ENCODE assay signal across 12 cellular contexts in the genomic region with DNA sequence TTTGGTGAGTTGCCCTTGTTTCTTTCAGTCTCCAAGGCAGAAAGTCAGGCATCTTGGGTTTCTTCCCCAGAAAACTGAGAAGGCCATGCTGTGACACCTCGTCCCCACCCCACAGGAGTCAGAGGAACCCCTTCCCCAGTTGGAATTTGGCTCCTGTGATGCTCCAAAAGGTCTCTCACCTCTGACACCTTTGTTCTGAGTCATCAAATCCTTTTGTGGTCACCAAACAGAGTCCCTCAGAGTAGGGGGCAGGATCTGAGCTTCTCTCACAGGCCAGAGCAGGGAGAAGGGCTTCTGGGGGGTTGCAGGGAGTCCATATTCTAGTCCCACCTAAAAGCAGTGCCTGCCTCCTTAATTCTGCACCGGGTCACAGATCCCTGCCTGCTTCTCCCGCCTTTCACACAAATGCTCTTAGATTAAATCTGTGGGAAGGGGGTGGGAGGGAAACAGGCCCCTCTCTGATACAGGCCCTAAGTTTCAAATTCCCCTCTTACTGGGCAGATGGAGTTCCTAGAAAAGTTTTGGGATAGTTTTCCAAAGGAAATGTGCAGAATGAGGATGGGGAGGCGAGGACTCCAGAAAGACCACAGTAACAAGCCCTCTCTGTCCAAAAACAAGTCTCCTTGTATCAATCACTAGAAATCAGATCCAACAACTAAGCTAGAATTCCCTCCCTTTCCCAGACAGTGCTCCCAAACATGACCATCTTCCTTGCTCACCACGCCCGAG. TPM values are rescaled to one million over a fixed set of nuclear protein-coding genes. Genes with fewer than 3 reads are reported as not detected.
A peak's percentile ranks its signal among the peaks of the same experiment; 100 is the strongest.
DNase-seq lines count a peak whose midpoint lies in the region; ATAC-seq and TF ChIP-seq lines count a peak whose summit lies in the region.
"Had no signal": no experiment of that assay in that cellular context is flagged by ENCODE, and none has a peak within 500 bp of the region (broad histone marks: within the 10 kb centered on the region; RNA-seq: fewer than 3 reads in every experiment).

No MANE protein-coding gene starts in this region.

- no peaks in the 10 kb centered on the region for H3K9me3 Mint-ChIP-seq in activated naive CD4-positive, alpha-beta T cell treated with anti-CD3 and anti-CD28 coated beads, Interleukin-2, amount 10 ng/mL, durations not matched to agents 7 days and 5 days

- H3K9me2 ChIP-seq in PC-3 (replicated peaks; ENCODE audit: low read length), result no peaks in the 10 kb centered on the region

- H3K4me1 ChIP-seq in NT2/D1 (ENCODE audit: insufficient read depth, insufficient read length) (peaks cover 10% of the 10 kb centered on the region), iPS-18a (ENCODE audit: control insufficient read depth, low read depth, low read length) (no peaks in the 10 kb centered on the region), spleen (peaks cover 18 to 79% (median 48%) of the 10 kb centered on the region in 6 donors), PC-3 (ENCODE audit: insufficient read depth, low read length) (peaks cover 12% of the 10 kb centered on the region; the same call in 1 of the 2 replicates)

- peaks cover 28% of the 10 kb centered on the region for H3K4me1 Mint-ChIP-seq in activated naive CD4-positive, alpha-beta T cell treated with anti-CD3 and anti-CD28 coated beads, Interleukin-2, amount 10 ng/mL, durations not matched to agents 7 days and 5 days

- no peak overlapping the region for H3K4me2 ChIP-seq in PC-3 (ENCODE audit: low read length)

- CTCF ChIA-PET in activated naive CD4-positive, alpha-beta T cell treated with anti-CD3 and anti-CD28 coated beads, Interleukin-2, amount 10 ng/mL, durations not matched to agents 7 days and 5 days (lab: Charles Lee), result interaction anchor here (0.9 to 2.7 kb wide), 4 partner anchors 19 to 68 kb away, joined by 4 to 19 read pairs (median 8); a partner anchor contains a TSS
- CTCF ChIA-PET in PC-3 (lab: Charles Lee), result no interaction called here

- ATAC-seq in PC-3, result no peak
- no peak for ATAC-seq in HG02870 (IDR thresholded peaks at IDR 0.05; ENCODE audit: unreplicated experiment)

- POLR2A ChIA-PET in PC-3 (lab: Charles Lee; ENCODE audit: unreplicated experiment), result interaction anchor here (0.7 kb wide), 1 partner anchor 197 kb away, joined by 11 read pairs; no protein-coding TSS in a partner anchor

- TF ChIP-seq CTCF in spleen (IDR thresholded peaks at IDR 0.05 in 8 of 11, conservative IDR thresholded peaks at IDR 0.05 in 3 of 11) (no peak), PC-3 (conservative IDR thresholded peaks at IDR 0.05; ENCODE audit: low read depth, low read length) (no peak)

- H3K4me3 Mint-ChIP-seq in activated naive CD4-positive, alpha-beta T cell treated with anti-CD3 and anti-CD28 coated beads, Interleukin-2, amount 10 ng/mL, durations not matched to agents 7 days and 5 days, result peak overlapping the region; percentile 32

- H3K27ac Mint-ChIP-seq in activated naive CD4-positive, alpha-beta T cell treated with anti-CD3 and anti-CD28 coated beads, Interleukin-2, amount 10 ng/mL, durations not matched to agents 7 days and 5 days, result no peak overlapping the region

- intact Hi-C loops in spleen (cut with DNase I; ENCODE audit: low total_unique reads) (no loop called here), PC-3 (cut with micrococcal nuclease) (no loop called here)

- H3K9ac ChIP-seq in NT2/D1 (ENCODE audit: insufficient read length, low read depth) (peak overlapping the region; percentile 50), iPS-18a (ENCODE audit: low read length) (no peak overlapping the region), PC-3 (ENCODE audit: low read length) (no peak overlapping the region)

- peaks cover 52% of the 10 kb centered on the region for H3K27me3 ChIP-seq in NT2/D1 (ENCODE audit: insufficient read depth, insufficient read length)
- peaks cover 76% of the 10 kb centered on the region for H3K27me3 ChIP-seq in iPS-18a (ENCODE audit: control insufficient read depth, insufficient read depth, low read length)
- H3K27me3 ChIP-seq in spleen (replicated peaks in 1 of 7), result peaks cover 0 to 35% (median 8%) of the 10 kb centered on the region in 7 donors
- peaks cover 14% of the 10 kb centered on the region for H3K27me3 ChIP-seq in PC-3 (ENCODE audit: low read length)

- H4K20me1 ChIP-seq in PC-3 (ENCODE audit: low read length), result no peaks in the 10 kb centered on the region

- H3K27me3 Mint-ChIP-seq in activated naive CD4-positive, alpha-beta T cell treated with anti-CD3 and anti-CD28 coated beads, Interleukin-2, amount 10 ng/mL, durations not matched to agents 7 days and 5 days, result peaks cover 85% of the 10 kb centered on the region

- peaks cover 6% of the 10 kb centered on the region for H3K36me3 Mint-ChIP-seq in activated naive CD4-positive, alpha-beta T cell treated with anti-CD3 and anti-CD28 coated beads, Interleukin-2, amount 10 ng/mL, durations not matched to agents 7 days and 5 days

- H3K79me2 ChIP-seq in PC-3 (ENCODE audit: low read length), result no peaks in the 10 kb centered on the region

- no TSS peak for BruUV-seq in PC-3 (replicated peaks; lab: Mats Ljungman, UMichigan)

- no peak overlapping the region for H2AFZ ChIP-seq in PC-3 (ENCODE audit: low read length)

- H3K4me3 ChIP-seq in NT2/D1 (ENCODE audit: insufficient read length, low read depth) (no peak overlapping the region), iPS-18a (ENCODE audit: low read length) (peak overlapping the region; percentile 87), spleen (peak overlapping the region in 5 of 8 donors; percentile 56 to 78 (median 62)), PC-3 (ENCODE audit: low read length) (no peak overlapping the region)

- WGBS in spleen, 5 donors, result 63 to 81% (median 69%) methylated on average over 6 of the region's 6 CpGs

- H3K27ac ChIP-seq in iPS-18a (ENCODE audit: low read length) (no peak overlapping the region), spleen (peak overlapping the region in 1 of 8 donors; percentile 92), PC-3 (ENCODE audit: low read length) (no peak overlapping the region)

- no peaks in the 10 kb centered on the region for H3K36me3 ChIP-seq in NT2/D1 (ENCODE audit: insufficient read depth, insufficient read length, low read length)
- no peaks in the 10 kb centered on the region for H3K36me3 ChIP-seq in iPS-18a (ENCODE audit: control insufficient read depth, low read depth, low read length)
- H3K36me3 ChIP-seq in spleen, result peaks cover 0 to 26% (median 0%) of the 10 kb centered on the region in 6 donors
- no peaks in the 10 kb centered on the region for H3K36me3 ChIP-seq in PC-3 (ENCODE audit: low read depth, low read length)

- DNase-seq in activated naive CD4-positive, alpha-beta T cell treated with anti-CD3 and anti-CD28 coated beads, Interleukin-2, amount 10 ng/mL, durations not matched to agents 7 days and 5 days, result no peak
- DNase-seq in activated naive CD4-positive, alpha-beta T cell (lab: John Stamatoyannopoulos, UW), result no peak
- no peak for DNase-seq in NT2/D1 (ENCODE audit: low read depth, low spot score)
- no peak for DNase-seq in spleen
- DNase-seq in PC-3, result no peak
- DNase-seq in HCEC 1CT, result no peak
- DNase-seq: AML-193, NCI-H1092, NCI-H345, nucleus accumbens had no signal

- no peak for TF ChIP-seq POLR2A in spleen (IDR thresholded peaks at IDR 0.05)

- no peaks in the 10 kb centered on the region for H3F3A ChIP-seq in PC-3 (ENCODE audit: low read length, unreplicated experiment)

- H3K9me3 ChIP-seq in NT2/D1 (ENCODE audit: insufficient read depth, low read length) (no peaks in the 10 kb centered on the region), iPS-18a (ENCODE audit: control insufficient read depth, low read depth, low read length) (no peaks in the 10 kb centered on the region), spleen (no peaks in the 10 kb centered on the region), PC-3 (ENCODE audit: low read length) (no peaks in the 10 kb centered on the region)

RNA-seq across cellular contexts. Expression of a gene that starts 1.3 kb away (rescaled TPM):
- total RNA-seq in spleen (10 to 100 TPM in 2 of 7 donors, 1 to 10 TPM in 5; 1.5 to 12.2 (median 6.9) TPM), PC-3 (2014; rRNA removed) (1.1 and 1.7 TPM in 2 replicates)
- polyA plus RNA-seq in spleen, result 1 to 10 TPM in 1 of 3 donors, under 1 TPM in 2; 0.80 to 2.1 (median 0.96) TPM

RNA-seq across cellular contexts. Expression of a gene that starts 18.7 kb away (rescaled TPM):
- total RNA-seq in spleen (100 to 1,000 TPM in 2 of 7 donors, 10 to 100 TPM in 5; 74.0 to 121 (median 87.2) TPM), PC-3 (2014; rRNA removed) (not detected in 2 replicates)
- 10 to 100 TPM; 51.3 to 94.7 (median 56.6) TPM for polyA plus RNA-seq in spleen

RNA-seq across cellular contexts. Expression of a gene that starts 18.9 kb away (rescaled TPM):
- total RNA-seq in spleen (10 to 100 TPM; 17.2 to 32.9 (median 21.9) TPM), PC-3 (2014; rRNA removed) (0.40 TPM in 1 of 2 replicates, not detected in the other)
- 10 to 100 TPM; 22.7 to 42.9 (median 34.1) TPM for polyA plus RNA-seq in spleen

Comparison
In these comparisons a context has a peak if more than half of its experiments do, and no peak if none do; other contexts are left out.
1. H3K4me3 ChIP-seq: peak in iPS-18a (single experiment) and spleen (5 of 8); none in NT2/D1 (single experiment) and PC-3 (single experiment).
2. RNA of a gene that starts 18.7 kb away (total RNA-seq): 74.0 to 121 TPM in spleen; not detected in PC-3; every median in the first group is over 10 times any median in the second.
3. RNA of a gene that starts 18.9 kb away (total RNA-seq): 17.2 to 32.9 TPM in spleen; 0.40 TPM in PC-3; every median in the first group is over 10 times any median in the second.